1 cellular context compared by ENCODE assay signal in the genomic region with DNA sequence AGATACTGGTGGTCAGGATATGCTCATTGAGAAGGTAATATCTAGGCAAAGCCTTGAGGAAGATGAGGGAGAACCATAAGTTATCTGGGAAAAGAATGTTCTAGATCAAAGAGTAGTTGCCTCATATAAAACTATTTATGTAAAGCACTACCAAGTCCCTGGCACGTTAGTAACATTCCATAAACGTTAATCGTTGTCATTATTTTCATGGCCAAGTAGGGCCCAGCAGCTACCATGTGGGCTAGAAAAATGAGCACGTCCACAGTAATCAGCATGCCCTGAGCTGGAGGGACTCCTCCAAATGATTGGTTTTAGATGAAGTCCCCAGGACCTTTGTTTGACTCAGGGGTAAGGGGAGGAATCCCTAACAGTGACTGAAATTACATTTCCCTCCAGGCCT.
TF ChIP-seq lines count a peak whose summit lies in the region.

No MANE protein-coding gene starts in this region.

TF ChIP-seq in GM23338, 12 proteins besides CTCF, POLR2A, EP300 and RAD21:
- TF ChIP-seq, protein P1, sequence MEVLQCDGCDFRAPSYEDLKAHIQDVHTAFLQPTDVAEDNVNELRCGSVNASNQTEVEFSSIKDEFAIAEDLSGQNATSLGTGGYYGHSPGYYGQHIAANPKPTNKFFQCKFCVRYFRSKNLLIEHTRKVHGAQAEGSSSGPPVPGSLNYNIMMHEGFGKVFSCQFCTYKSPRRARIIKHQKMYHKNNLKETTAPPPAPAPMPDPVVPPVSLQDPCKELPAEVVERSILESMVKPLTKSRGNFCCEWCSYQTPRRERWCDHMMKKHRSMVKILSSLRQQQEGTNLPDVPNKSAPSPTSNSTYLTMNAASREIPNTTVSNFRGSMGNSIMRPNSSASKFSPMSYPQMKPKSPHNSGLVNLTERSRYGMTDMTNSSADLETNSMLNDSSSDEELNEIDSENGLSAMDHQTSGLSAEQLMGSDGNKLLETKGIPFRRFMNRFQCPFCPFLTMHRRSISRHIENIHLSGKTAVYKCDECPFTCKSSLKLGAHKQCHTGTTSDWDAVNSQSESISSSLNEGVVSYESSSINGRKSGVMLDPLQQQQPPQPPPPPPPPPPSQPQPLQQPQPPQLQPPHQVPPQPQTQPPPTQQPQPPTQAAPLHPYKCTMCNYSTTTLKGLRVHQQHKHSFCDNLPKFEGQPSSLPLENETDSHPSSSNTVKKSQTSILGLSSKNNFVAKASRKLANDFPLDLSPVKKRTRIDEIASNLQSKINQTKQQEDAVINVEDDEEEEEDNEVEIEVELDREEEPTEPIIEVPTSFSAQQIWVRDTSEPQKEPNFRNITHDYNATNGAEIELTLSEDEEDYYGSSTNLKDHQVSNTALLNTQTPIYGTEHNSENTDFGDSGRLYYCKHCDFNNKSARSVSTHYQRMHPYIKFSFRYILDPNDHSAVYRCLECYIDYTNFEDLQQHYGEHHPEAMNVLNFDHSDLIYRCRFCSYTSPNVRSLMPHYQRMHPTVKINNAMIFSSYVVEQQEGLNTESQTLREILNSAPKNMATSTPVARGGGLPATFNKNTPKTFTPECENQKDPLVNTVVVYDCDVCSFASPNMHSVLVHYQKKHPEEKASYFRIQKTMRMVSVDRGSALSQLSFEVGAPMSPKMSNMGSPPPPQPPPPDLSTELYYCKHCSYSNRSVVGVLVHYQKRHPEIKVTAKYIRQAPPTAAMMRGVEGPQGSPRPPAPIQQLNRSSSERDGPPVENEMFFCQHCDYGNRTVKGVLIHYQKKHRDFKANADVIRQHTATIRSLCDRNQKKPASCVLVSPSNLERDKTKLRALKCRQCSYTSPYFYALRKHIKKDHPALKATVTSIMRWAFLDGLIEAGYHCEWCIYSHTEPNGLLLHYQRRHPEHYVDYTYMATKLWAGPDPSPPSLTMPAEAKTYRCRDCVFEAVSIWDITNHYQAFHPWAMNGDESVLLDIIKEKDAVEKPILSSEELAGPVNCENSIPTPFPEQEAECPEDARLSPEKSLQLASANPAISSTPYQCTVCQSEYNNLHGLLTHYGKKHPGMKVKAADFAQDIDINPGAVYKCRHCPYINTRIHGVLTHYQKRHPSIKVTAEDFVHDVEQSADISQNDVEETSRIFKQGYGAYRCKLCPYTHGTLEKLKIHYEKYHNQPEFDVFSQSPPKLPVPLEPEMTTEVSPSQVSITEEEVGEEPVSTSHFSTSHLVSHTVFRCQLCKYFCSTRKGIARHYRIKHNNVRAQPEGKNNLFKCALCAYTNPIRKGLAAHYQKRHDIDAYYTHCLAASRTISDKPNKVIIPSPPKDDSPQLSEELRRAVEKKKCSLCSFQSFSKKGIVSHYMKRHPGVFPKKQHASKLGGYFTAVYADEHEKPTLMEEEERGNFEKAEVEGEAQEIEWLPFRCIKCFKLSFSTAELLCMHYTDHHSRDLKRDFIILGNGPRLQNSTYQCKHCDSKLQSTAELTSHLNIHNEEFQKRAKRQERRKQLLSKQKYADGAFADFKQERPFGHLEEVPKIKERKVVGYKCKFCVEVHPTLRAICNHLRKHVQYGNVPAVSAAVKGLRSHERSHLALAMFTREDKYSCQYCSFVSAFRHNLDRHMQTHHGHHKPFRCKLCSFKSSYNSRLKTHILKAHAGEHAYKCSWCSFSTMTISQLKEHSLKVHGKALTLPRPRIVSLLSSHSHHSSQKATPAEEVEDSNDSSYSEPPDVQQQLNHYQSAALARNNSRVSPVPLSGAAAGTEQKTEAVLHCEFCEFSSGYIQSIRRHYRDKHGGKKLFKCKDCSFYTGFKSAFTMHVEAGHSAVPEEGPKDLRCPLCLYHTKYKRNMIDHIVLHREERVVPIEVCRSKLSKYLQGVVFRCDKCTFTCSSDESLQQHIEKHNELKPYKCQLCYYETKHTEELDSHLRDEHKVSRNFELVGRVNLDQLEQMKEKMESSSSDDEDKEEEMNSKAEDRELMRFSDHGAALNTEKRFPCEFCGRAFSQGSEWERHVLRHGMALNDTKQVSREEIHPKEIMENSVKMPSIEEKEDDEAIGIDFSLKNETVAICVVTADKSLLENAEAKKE (CRISPR knock-in tag; IDR thresholded peaks at IDR 0.05), result no peak
- TF ChIP-seq ZNF331 (CRISPR knock-in tag; IDR thresholded peaks at IDR 0.05; ENCODE audit: low read depth), result no peak
- no peak for TF ChIP-seq ZNF114 (CRISPR knock-in tag; IDR thresholded peaks at IDR 0.05)
- TF ChIP-seq NANOG (IDR thresholded peaks at IDR 0.05; ENCODE audit: borderline replicate concordance), result no peak
- TF ChIP-seq, protein P2, sequence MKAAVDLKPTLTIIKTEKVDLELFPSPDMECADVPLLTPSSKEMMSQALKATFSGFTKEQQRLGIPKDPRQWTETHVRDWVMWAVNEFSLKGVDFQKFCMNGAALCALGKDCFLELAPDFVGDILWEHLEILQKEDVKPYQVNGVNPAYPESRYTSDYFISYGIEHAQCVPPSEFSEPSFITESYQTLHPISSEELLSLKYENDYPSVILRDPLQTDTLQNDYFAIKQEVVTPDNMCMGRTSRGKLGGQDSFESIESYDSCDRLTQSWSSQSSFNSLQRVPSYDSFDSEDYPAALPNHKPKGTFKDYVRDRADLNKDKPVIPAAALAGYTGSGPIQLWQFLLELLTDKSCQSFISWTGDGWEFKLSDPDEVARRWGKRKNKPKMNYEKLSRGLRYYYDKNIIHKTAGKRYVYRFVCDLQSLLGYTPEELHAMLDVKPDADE (IDR thresholded peaks at IDR 0.05), result no peak
- no peak for TF ChIP-seq JUNB (IDR thresholded peaks at IDR 0.05; ENCODE audit: unreplicated experiment)
- TF ChIP-seq CREB1 (CRISPR knock-in tag; IDR thresholded peaks at IDR 0.05; ENCODE audit: low read depth), result no peak
- TF ChIP-seq, protein P3, sequence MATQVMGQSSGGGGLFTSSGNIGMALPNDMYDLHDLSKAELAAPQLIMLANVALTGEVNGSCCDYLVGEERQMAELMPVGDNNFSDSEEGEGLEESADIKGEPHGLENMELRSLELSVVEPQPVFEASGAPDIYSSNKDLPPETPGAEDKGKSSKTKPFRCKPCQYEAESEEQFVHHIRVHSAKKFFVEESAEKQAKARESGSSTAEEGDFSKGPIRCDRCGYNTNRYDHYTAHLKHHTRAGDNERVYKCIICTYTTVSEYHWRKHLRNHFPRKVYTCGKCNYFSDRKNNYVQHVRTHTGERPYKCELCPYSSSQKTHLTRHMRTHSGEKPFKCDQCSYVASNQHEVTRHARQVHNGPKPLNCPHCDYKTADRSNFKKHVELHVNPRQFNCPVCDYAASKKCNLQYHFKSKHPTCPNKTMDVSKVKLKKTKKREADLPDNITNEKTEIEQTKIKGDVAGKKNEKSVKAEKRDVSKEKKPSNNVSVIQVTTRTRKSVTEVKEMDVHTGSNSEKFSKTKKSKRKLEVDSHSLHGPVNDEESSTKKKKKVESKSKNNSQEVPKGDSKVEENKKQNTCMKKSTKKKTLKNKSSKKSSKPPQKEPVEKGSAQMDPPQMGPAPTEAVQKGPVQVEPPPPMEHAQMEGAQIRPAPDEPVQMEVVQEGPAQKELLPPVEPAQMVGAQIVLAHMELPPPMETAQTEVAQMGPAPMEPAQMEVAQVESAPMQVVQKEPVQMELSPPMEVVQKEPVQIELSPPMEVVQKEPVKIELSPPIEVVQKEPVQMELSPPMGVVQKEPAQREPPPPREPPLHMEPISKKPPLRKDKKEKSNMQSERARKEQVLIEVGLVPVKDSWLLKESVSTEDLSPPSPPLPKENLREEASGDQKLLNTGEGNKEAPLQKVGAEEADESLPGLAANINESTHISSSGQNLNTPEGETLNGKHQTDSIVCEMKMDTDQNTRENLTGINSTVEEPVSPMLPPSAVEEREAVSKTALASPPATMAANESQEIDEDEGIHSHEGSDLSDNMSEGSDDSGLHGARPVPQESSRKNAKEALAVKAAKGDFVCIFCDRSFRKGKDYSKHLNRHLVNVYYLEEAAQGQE (IDR thresholded peaks at IDR 0.05; ENCODE audit: unreplicated experiment), result no peak
- no peak for TF ChIP-seq STAT1 (IDR thresholded peaks at IDR 0.05; ENCODE audit: unreplicated experiment)
- no peak for TF ChIP-seq EZH2phosphoT487 (IDR thresholded peaks at IDR 0.05; ENCODE audit: unreplicated experiment)
- no peak for TF ChIP-seq POLR2AphosphoS5 (IDR thresholded peaks at IDR 0.05; ENCODE audit: low read depth)
- no peak for TF ChIP-seq EZH2 (IDR thresholded peaks at IDR 0.05; ENCODE audit: low read depth, unreplicated experiment)
